1 cellular context compared by ENCODE assay signal in genomic region chr19:45730389-45731288, GRCh38.
TF ChIP-seq lines count a peak whose summit lies in the region.

Gene FBXO46, minus strand, starts transcription at chr19:45730896. Its CDS starts 17,401 bp downstream, at chr19:45713495.

TF ChIP-seq in K562, 482 proteins besides CTCF, POLR2A, EP300 and RAD21 (continued from another document and continues in another):
- TF ChIP-seq ZNF609 (CRISPR knock-in tag; IDR thresholded peaks at IDR 0.05; ENCODE audit: borderline replicate concordance), result no peak
- no peak for TF ChIP-seq SIRT6 (IDR thresholded peaks at IDR 0.05; ENCODE audit: low read depth, low read length)
- TF ChIP-seq ZNF311 (CRISPR knock-in tag; IDR thresholded peaks at IDR 0.05), result no peak
- no peak for TF ChIP-seq ZBTB1 (CRISPR knock-in tag; IDR thresholded peaks at IDR 0.05; ENCODE audit: borderline replicate concordance, low read depth)
- TF ChIP-seq ZNF592 (IDR thresholded peaks at IDR 0.05), result peak; percentile 29; the same call in 1 of the 2 replicates
- no peak for TF ChIP-seq NR3C1 (CRISPR knock-in tag; IDR thresholded peaks at IDR 0.05)
- peak; percentile 43 for TF ChIP-seq EGR1 (conservative IDR thresholded peaks at IDR 0.05)
- TF ChIP-seq HDAC1 (IDR thresholded peaks at IDR 0.05), result peak in 1 of 2 experiments; percentile 88; a peak in 2 of 4 replicates
- no peak for TF ChIP-seq CEBPB (tag; IDR thresholded peaks at IDR 0.05)
- no peak for TF ChIP-seq SMAD4 (CRISPR knock-in tag; conservative IDR thresholded peaks at IDR 0.05)
- TF ChIP-seq ZNF263 (CRISPR knock-in tag; IDR thresholded peaks at IDR 0.05; ENCODE audit: borderline replicate concordance), result no peak
- no peak for TF ChIP-seq TCF7 (IDR thresholded peaks at IDR 0.05; ENCODE audit: borderline replicate concordance)
- TF ChIP-seq, protein P1, sequence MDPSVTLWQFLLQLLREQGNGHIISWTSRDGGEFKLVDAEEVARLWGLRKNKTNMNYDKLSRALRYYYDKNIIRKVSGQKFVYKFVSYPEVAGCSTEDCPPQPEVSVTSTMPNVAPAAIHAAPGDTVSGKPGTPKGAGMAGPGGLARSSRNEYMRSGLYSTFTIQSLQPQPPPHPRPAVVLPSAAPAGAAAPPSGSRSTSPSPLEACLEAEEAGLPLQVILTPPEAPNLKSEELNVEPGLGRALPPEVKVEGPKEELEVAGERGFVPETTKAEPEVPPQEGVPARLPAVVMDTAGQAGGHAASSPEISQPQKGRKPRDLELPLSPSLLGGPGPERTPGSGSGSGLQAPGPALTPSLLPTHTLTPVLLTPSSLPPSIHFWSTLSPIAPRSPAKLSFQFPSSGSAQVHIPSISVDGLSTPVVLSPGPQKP (CRISPR knock-in tag; IDR thresholded peaks at IDR 0.05), result no peak
- no peak for TF ChIP-seq ZNF764 (CRISPR knock-in tag; IDR thresholded peaks at IDR 0.05; ENCODE audit: low read depth)
- TF ChIP-seq MYBL2 (IDR thresholded peaks at IDR 0.05; ENCODE audit: low read depth), result no peak
- TF ChIP-seq MYBL2 (CRISPR knock-in tag; IDR thresholded peaks at IDR 0.05; ENCODE audit: borderline replicate concordance), result no peak
- TF ChIP-seq TOE1 (IDR thresholded peaks at IDR 0.05; ENCODE audit: borderline replicate concordance), result peak; percentile 59; the same call in 1 of the 2 replicates
- no peak for TF ChIP-seq TOE1 (CRISPR knock-in tag; IDR thresholded peaks at IDR 0.05; ENCODE audit: borderline replicate concordance, low read depth)
- TF ChIP-seq, protein P2, sequence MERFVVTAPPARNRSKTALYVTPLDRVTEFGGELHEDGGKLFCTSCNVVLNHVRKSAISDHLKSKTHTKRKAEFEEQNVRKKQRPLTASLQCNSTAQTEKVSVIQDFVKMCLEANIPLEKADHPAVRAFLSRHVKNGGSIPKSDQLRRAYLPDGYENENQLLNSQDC (CRISPR knock-in tag; IDR thresholded peaks at IDR 0.05), result no peak
- TF ChIP-seq RBM39 (optimal IDR thresholded peaks at IDR 0.05; ENCODE audit: low read depth, low read length), result no peak
- no peak for TF ChIP-seq BHLHE40 (IDR thresholded peaks at IDR 0.05; ENCODE audit: low read length)
- no peak for TF ChIP-seq HDAC8 (tag; IDR thresholded peaks at IDR 0.05)
- peak; percentile 97 for TF ChIP-seq ZBTB17 (CRISPR knock-in tag; IDR thresholded peaks at IDR 0.05)
- TF ChIP-seq, protein P3, sequence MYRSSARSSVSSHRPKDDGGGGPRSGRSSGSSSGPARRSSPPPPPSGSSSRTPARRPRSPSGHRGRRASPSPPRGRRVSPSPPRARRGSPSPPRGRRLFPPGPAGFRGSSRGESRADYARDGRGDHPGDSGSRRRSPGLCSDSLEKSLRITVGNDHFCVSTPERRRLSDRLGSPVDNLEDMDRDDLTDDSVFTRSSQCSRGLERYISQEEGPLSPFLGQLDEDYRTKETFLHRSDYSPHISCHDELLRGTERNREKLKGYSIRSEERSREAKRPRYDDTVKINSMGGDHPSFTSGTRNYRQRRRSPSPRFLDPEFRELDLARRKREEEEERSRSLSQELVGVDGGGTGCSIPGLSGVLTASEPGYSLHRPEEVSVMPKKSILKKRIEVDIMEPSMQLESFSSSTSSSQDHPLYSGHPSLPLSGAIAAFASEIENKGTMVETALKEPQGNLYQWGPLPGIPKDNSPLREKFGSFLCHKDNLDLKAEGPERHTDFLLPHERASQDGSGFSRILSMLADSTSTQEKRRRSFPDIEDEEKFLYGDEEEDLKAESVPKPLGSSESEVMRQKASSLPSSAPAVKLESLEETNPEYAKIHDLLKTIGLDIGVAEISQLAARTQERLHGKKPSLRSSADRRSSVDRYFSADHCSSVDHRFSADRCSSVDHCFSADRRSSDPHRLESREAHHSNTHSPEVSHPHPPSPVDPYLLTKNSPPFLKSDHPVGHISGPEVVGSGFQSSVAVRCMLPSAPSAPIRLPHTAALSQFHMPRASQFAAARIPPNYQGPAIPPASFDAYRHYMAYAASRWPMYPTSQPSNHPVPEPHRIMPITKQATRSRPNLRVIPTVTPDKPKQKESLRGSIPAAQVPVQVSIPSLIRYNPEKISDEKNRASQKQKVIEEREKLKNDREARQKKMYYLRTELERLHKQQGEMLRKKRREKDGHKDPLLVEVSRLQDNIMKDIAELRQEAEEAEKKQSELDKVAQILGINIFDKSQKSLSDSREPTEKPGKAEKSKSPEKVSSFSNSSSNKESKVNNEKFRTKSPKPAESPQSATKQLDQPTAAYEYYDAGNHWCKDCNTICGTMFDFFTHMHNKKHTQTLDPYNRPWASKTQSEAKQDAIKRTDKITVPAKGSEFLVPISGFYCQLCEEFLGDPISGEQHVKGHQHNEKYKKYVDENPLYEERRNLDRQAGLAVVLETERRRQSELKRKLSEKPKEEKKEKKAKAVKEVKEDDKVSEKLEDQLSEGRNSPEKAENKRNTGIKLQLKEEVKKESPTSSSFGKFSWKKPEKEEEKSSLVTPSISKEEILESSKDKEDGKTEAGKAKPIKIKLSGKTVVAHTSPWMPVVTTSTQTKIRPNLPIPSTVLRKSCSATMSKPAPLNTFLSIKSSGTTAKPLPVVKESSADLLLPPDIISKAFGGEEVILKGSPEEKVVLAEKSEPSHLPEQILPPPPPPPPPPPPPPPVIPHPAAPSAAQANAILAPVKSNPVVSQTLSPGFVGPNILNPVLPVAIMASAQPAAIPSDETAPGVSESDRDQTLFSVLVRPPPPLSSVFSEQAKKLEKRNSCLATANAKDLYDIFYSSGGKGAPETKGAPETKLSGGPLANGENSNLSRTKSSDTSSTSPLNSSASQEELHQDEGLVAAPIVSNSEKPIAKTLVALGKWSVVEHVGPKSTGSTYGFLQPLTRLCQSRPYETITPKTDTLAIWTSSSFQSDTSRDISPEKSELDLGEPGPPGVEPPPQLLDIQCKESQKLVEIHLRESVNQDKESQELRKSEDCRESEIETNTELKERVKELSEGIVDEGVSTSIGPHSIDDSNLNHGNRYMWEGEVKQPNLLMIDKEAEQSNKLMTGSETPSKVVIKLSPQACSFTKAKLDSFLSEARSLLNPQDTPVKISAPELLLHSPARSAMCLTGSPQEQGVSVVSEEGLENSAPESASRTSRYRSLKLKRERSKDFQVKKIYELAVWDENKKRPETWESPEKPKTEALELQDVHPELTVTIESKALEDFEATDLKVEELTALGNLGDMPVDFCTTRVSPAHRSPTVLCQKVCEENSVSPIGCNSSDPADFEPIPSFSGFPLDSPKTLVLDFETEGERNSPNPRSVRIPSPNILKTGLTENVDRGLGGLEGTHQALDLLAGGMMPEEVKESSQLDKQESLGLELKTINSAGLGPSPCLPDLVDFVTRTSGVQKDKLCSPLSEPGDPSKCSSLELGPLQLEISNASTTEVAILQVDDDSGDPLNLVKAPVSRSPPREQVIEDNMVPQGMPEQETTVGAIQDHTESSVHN (IDR thresholded peaks at IDR 0.05; ENCODE audit: borderline replicate concordance in 1 of 2, low read depth in 1 of 2), result no peak
- TF ChIP-seq BRF1 (IDR thresholded peaks at IDR 0.05; ENCODE audit: borderline replicate concordance, extremely low read depth, insufficient read length), result no peak
- no peak for TF ChIP-seq GTF2E2 (tag; IDR thresholded peaks at IDR 0.05)
- no peak for TF ChIP-seq STAT5B (CRISPR knock-in tag; IDR thresholded peaks at IDR 0.05)
- peak; percentile 94; the same call in 1 of the 2 replicates for TF ChIP-seq NFRKB (IDR thresholded peaks at IDR 0.05; ENCODE audit: low read depth)
- TF ChIP-seq ZNF384 (IDR thresholded peaks at IDR 0.05; ENCODE audit: low read depth, low read length), result no peak; the same call in 1 of the 2 replicates
- no peak for TF ChIP-seq ZNF518B (CRISPR knock-in tag; IDR thresholded peaks at IDR 0.05)
- TF ChIP-seq TCFL5 (CRISPR knock-in tag; conservative IDR thresholded peaks at IDR 0.05), result no peak
- TF ChIP-seq, protein P4, sequence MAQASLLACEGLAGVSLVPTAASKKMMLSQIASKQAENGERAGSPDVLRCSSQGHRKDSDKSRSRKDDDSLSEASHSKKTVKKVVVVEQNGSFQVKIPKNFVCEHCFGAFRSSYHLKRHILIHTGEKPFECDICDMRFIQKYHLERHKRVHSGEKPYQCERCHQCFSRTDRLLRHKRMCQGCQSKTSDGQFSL (CRISPR knock-in tag; IDR thresholded peaks at IDR 0.05), result no peak
- TF ChIP-seq, protein P4 (tag; IDR thresholded peaks at IDR 0.05), result peak in 1 of 2 experiments; percentile 37; a peak in 1 of 4 replicates
- peak; percentile 65 for TF ChIP-seq ARID2 (IDR thresholded peaks at IDR 0.05)
- no peak; the same call in 1 of the 2 replicates for TF ChIP-seq EHMT2 (IDR thresholded peaks at IDR 0.05)
